In the genomic region with DNA sequence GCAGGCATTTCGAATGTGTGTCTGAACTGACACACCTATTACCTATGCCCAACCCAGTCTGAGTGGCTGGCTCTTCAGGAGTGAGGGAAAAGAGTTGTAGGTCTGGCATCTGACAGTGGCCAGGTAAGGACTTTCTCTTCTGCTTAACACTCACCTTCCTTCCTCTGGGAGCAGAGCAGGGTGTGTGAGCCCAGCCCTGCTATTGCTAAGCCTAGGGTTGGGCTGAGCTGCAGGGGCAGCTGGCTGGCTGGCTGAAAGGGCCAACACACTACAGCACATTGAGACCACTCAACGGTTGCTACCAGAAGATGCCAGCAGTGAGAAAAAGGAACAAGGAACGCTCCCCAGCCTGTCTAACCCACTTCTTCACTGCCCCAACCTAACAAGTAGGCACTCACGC, we compare ENCODE assay signal across 1 cellular context.
TF ChIP-seq lines count a peak whose summit lies in the region.

No MANE protein-coding gene starts in this region.

TF ChIP-seq in A549, 52 proteins besides CTCF, POLR2A, EP300 and RAD21 (continued from another document):
- TF ChIP-seq REST (IDR thresholded peaks at IDR 0.05), result no peak
- TF ChIP-seq HOXB5 (CRISPR knock-in tag; IDR thresholded peaks at IDR 0.05), result no peak
TF ChIP-seq in A549: peak in this region for 0.
